ENCODE assay signal across 10 cellular contexts in the genomic region with DNA sequence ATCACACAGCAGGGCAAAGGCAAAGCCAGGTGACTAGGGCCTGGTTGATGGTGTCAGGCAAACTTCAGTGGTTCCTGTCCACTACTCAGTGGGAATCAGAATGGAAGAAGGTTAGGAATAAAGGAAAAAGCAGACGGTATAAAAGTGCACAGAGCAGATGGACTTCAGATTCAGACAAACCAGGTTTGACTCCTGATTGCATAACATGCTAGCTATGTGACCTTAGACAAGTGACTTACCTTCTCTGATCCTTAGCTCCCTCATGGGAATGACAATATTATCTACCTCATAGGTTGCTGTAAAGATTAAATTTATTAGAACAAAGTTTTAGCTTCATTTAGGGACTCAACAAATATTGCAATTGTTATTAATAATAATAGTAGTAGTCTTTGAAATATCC.
"Had no signal": no experiment of that assay in that cellular context is flagged by ENCODE, and none has a peak within 500 bp of the region (broad histone marks: within the 10 kb centered on the region; RNA-seq: fewer than 3 reads in every experiment).

No MANE protein-coding gene starts in this region.

- H3K27ac Mint-ChIP-seq: activated CD4-positive, alpha-beta T cell treated with anti-CD3 and anti-CD28 coated beads, Interleukin-2, amount 10 ng/mL, durations not matched to agents 24 days and 14 days; effector memory CD8-positive, alpha-beta T cell; stimulated activated naive CD8-positive, alpha-beta T cell treated with anti-CD3 and anti-CD28 coated beads, Interleukin-15, Interleukin-2, amounts not matched to agents 100 ng/mL and 50 ng/mL, for 24 hours had no signal

- H3K4me3 Mint-ChIP-seq: activated CD4-positive, alpha-beta T cell treated with anti-CD3 and anti-CD28 coated beads, Interleukin-2, amount 10 ng/mL, durations not matched to agents 24 days and 14 days; effector memory CD8-positive, alpha-beta T cell; stimulated activated naive CD8-positive, alpha-beta T cell treated with anti-CD3 and anti-CD28 coated beads, Interleukin-15, Interleukin-2, amounts not matched to agents 100 ng/mL and 50 ng/mL, for 24 hours had no signal

- DNase-seq: activated CD4-positive, alpha-beta T cell treated with anti-CD3 and anti-CD28 coated beads, Interleukin-2, amount 10 ng/mL, durations not matched to agents 24 days and 14 days; activated naive CD4-positive, alpha-beta T cell treated with Interleukin-2 at 50 U/mL for 16 hours; colonic mucosa; effector memory CD8-positive, alpha-beta T cell; left ventricle myocardium inferior; stimulated activated CD4-positive, alpha-beta T cell treated with anti-CD3 and anti-CD28 coated beads, Interleukin-15, amount 100 ng/mL, for 24 hours; stimulated activated CD4-positive, alpha-beta T cell treated with anti-CD3 and anti-CD28 coated beads, Interleukin-4, amount 100 ng/mL, for 24 hours; T-helper 1 cell; WERI-Rb-1 had no signal

- H3K9me3 Mint-ChIP-seq: activated CD4-positive, alpha-beta T cell treated with anti-CD3 and anti-CD28 coated beads, Interleukin-2, amount 10 ng/mL, durations not matched to agents 24 days and 14 days; effector memory CD8-positive, alpha-beta T cell; stimulated activated naive CD8-positive, alpha-beta T cell treated with anti-CD3 and anti-CD28 coated beads, Interleukin-15, Interleukin-2, amounts not matched to agents 100 ng/mL and 50 ng/mL, for 24 hours had no signal

- H3K27me3 Mint-ChIP-seq: effector memory CD8-positive, alpha-beta T cell; stimulated activated naive CD8-positive, alpha-beta T cell treated with anti-CD3 and anti-CD28 coated beads, Interleukin-15, Interleukin-2, amounts not matched to agents 100 ng/mL and 50 ng/mL, for 24 hours had no signal
